22 cellular contexts compared by ENCODE assay signal in genomic region chr5:153153086-153153485, GRCh38.
DNase-seq lines count a peak whose midpoint lies in the region; TF ChIP-seq lines count a peak whose summit lies in the region.
"Had no signal": no experiment of that assay in that cellular context is flagged by ENCODE, and none has a peak within 500 bp of the region (broad histone marks: within the 10 kb centered on the region; RNA-seq: fewer than 3 reads in every experiment).

No MANE protein-coding gene starts in this region.

- H3K4me3 ChIP-seq in AG10803 (ENCODE audit: low read length) (no peak overlapping the region), astrocyte of the spinal cord (ENCODE audit: low read depth, low read length) (no peak overlapping the region)
- H3K4me3 ChIP-seq: ascending aorta, neural progenitor cell, SK-N-MC, vagina had no signal

- DNase-seq in AG10803 (ENCODE audit: low read depth) (peak; percentile 85), HT-29 (ENCODE audit: low spot score) (peak; percentile 12), astrocyte of the spinal cord (ENCODE audit: low read depth, low spot score) (peak; percentile 73), kidney glomerular epithelial cell (lab: John Stamatoyannopoulos, UW) (peak; percentile 5), glomerular visceral epithelial cell (ENCODE audit: extremely low spot score) (no peak), HK-2 (ENCODE audit: unreplicated experiment) (no peak)
- no peak for DNase-seq in activated T-cell treated with anti-CD3 and anti-CD28 coated beads, Interleukin-2, amount 50 U/mL, for 1 hour
- no peak for DNase-seq in activated CD4-positive, alpha-beta T cell treated with anti-CD3 and anti-CD28 coated beads for 4 hours
- DNase-seq: activated CD4-positive, CD25-positive, alpha-beta regulatory T cell; activated CD8-positive, alpha-beta T cell treated with anti-CD3 and anti-CD28 coated beads, Interleukin-2, amount 10 ng/mL, durations not matched to agents 7 days and 5 days; activated naive CD4-positive, alpha-beta T cell treated with anti-CD3 and anti-CD28 coated beads, Interleukin-2, amount 50 U/mL, for 16 hours; activated T-cell treated with anti-CD3 and anti-CD28 coated beads, Interleukin-2, amount 50 U/mL, for 72 hours; H7; NCI-H1436 treated with DMSO at 0.1 percent for 48 hours; stimulated activated CD4-positive, alpha-beta T cell treated with anti-CD3 and anti-CD28 coated beads, Interleukin-12 subunit alpha, Interleukin-12 subunit beta, amount 100 ng/mL, for 4 hours; stimulated activated CD8-positive, alpha-beta memory T cell treated with anti-CD3 and anti-CD28 coated beads, Interleukin-4, amount 100 ng/mL, for 48 hours; substantia nigra; T-helper 9 cell had no signal

- in situ Hi-C loops in astrocyte of the spinal cord (cut with HindIII; ENCODE audit: low sequenced_read_pairs), result no loop called here

- no peak for TF ChIP-seq CTCF in AG10803 (conservative IDR thresholded peaks at IDR 0.05; ENCODE audit: low read length)
- TF ChIP-seq CTCF in astrocyte of the spinal cord (IDR thresholded peaks at IDR 0.05; ENCODE audit: low read depth, low read length), result no peak

Comparison
In these comparisons a context has a peak if more than half of its experiments do, and no peak if none do; other contexts are left out.
1. DNase-seq: peak in AG10803 (single experiment), HT-29 (single experiment), astrocyte of the spinal cord (single experiment) and kidney glomerular epithelial cell (single experiment); none in glomerular visceral epithelial cell (single experiment), HK-2 (single experiment), activated T-cell treated with anti-CD3 and anti-CD28 coated beads, Interleukin-2, amount 50 U/mL, for 1 hour (single experiment) and activated CD4-positive, alpha-beta T cell treated with anti-CD3 and anti-CD28 coated beads for 4 hours (0 of 2).